In the genomic region with DNA sequence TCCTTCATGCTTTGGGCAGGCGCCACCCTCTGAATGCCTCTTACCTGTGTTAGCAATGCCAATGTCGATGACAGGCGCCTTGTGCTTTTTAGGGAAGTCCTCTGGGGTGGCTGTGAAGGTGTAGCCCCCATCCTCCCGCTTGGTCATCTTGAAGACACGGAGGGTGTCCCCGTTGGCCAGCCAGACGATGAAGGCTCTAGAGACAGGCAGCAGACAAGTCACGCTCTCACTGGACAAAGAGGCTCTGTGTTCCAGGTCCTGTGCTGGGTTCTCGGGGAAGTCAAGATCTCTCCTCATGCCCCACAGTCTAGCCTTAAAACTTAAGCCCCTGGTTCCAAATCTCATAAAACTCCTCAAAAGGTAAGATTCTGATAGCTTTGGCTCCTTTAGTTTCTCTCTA, we compare ENCODE assay signal across 2 cellular contexts.
TF ChIP-seq lines count a peak whose summit lies in the region.

No MANE protein-coding gene starts in this region.

TF ChIP-seq in IMR-90, 13 proteins besides CTCF, POLR2A, EP300 and RAD21:
- TF ChIP-seq CEBPB (IDR thresholded peaks at IDR 0.05; ENCODE audit: low read depth, low read length) (no peak), MAZ (IDR thresholded peaks at IDR 0.05; ENCODE audit: borderline replicate concordance, low read depth, low read length) (no peak), NFE2L2 (IDR thresholded peaks at IDR 0.05; ENCODE audit: low read depth, low read length) (no peak), RCOR1 (IDR thresholded peaks at IDR 0.05; ENCODE audit: insufficient replicate concordance, low read length) (no peak), MXI1 (IDR thresholded peaks at IDR 0.05; ENCODE audit: borderline replicate concordance, low read depth, low read length) (no peak), FOS (IDR thresholded peaks at IDR 0.05; ENCODE audit: low read depth, low read length) (no peak), SMC3 (IDR thresholded peaks at IDR 0.05; ENCODE audit: low read depth, low read length) (no peak), CHD1 (IDR thresholded peaks at IDR 0.05; ENCODE audit: low read depth, low read length) (no peak), RFX5 (IDR thresholded peaks at IDR 0.05; ENCODE audit: low read depth, low read length) (no peak), BHLHE40 (IDR thresholded peaks at IDR 0.05; ENCODE audit: low read depth, low read length) (no peak), MAFK (IDR thresholded peaks at IDR 0.05; ENCODE audit: low read depth, low read length) (no peak)
- TF ChIP-seq, protein P1, sequence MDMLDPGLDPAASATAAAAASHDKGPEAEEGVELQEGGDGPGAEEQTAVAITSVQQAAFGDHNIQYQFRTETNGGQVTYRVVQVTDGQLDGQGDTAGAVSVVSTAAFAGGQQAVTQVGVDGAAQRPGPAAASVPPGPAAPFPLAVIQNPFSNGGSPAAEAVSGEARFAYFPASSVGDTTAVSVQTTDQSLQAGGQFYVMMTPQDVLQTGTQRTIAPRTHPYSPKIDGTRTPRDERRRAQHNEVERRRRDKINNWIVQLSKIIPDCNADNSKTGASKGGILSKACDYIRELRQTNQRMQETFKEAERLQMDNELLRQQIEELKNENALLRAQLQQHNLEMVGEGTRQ (IDR thresholded peaks at IDR 0.05; ENCODE audit: low read depth, low read length) = no peak
- TF ChIP-seq, protein P2, sequence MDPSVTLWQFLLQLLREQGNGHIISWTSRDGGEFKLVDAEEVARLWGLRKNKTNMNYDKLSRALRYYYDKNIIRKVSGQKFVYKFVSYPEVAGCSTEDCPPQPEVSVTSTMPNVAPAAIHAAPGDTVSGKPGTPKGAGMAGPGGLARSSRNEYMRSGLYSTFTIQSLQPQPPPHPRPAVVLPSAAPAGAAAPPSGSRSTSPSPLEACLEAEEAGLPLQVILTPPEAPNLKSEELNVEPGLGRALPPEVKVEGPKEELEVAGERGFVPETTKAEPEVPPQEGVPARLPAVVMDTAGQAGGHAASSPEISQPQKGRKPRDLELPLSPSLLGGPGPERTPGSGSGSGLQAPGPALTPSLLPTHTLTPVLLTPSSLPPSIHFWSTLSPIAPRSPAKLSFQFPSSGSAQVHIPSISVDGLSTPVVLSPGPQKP (IDR thresholded peaks at IDR 0.05; ENCODE audit: borderline replicate concordance, low read depth, low read length) = no peak

TF ChIP-seq in HepG2, 621 proteins besides CTCF, POLR2A, EP300 and RAD21:
- TF ChIP-seq RBFOX2 (IDR thresholded peaks at IDR 0.05; ENCODE audit: low read depth, low read length) = 0 out of 2 replicates have a peak, but pooled peaks have one; percentile 34
- no peak for TF ChIP-seq CHD4 (IDR thresholded peaks at IDR 0.05; ENCODE audit: borderline replicate concordance, low read length)
- TF ChIP-seq KLF16 (CRISPR knock-in tag; IDR thresholded peaks at IDR 0.05) = no peak
- no peak for TF ChIP-seq ZMYM3 (CRISPR knock-in tag; IDR thresholded peaks at IDR 0.05)
